Comparison of ENCODE assay signal across 8 cellular contexts in genomic region chr1:36384542-36385409, GRCh38. TPM values are rescaled to one million over a fixed set of nuclear protein-coding genes. Genes with fewer than 3 reads are reported as not detected.
DNase-seq lines count a peak whose midpoint lies in the region; ATAC-seq and TF ChIP-seq lines count a peak whose summit lies in the region.

No MANE protein-coding gene starts in this region.

- POLR2A ChIA-PET in BJ (lab: Charles Lee) = no interaction called here
- POLR2A ChIA-PET in HEK293T (lab: Yijun Ruan, JAX) = interaction anchor here (0.6 to 1.4 kb wide), 4 partner anchors 8 to 116 kb away, joined by 3 to 7 read pairs (median 5); partner anchors contain the start of gene LSM10

- peak overlapping the region; percentile 91 to 98 for H3K27ac Mint-ChIP-seq in activated naive CD4-positive, alpha-beta T cell treated with anti-CD3 and anti-CD28 coated beads, Interleukin-2, amount 50 U/mL, for 72 hours

- peak overlapping the region; percentile 85 for H3K4me3 ChIP-seq in BJ (ENCODE audit: low read depth, low read length)
- peak overlapping the region; percentile 87 for H3K4me3 ChIP-seq in NT2/D1 (ENCODE audit: insufficient read length, low read depth)

- peaks cover 0 to 7% of the 10 kb centered on the region in 2 donors for H3K36me3 Mint-ChIP-seq in activated naive CD4-positive, alpha-beta T cell treated with anti-CD3 and anti-CD28 coated beads, Interleukin-2, amount 50 U/mL, for 72 hours

- peaks cover 2% of the 10 kb centered on the region; the same call in 1 of the 2 replicates for H3K36me3 ChIP-seq in BJ (ENCODE audit: control insufficient read depth, insufficient read depth, low read length)
- H3K36me3 ChIP-seq in NT2/D1 (ENCODE audit: insufficient read depth, insufficient read length, low read length) = peaks cover 25% of the 10 kb centered on the region

- ATAC-seq in activated naive CD4-positive, alpha-beta T cell treated with anti-CD3 and anti-CD28 coated beads, Interleukin-2, amount 50 U/mL, for 72 hours = no peak
- no peak for ATAC-seq in Right ventricle myocardium inferior
- ATAC-seq in GM19455 (IDR thresholded peaks at IDR 0.05; ENCODE audit: unreplicated experiment) = no peak
- ATAC-seq in GM21619 (IDR thresholded peaks at IDR 0.05; ENCODE audit: unreplicated experiment) = no peak

- H3K9ac ChIP-seq in NT2/D1 (ENCODE audit: insufficient read length, low read depth) = peak overlapping the region; percentile 89

- intact Hi-C loops in Right ventricle myocardium inferior (cut with DNase I) = loop anchor here (5.0 to 10.0 kb wide), 2 partner anchors 160 to 232 kb away; partner anchors contain the start of gene THRAP3

- CTCF ChIA-PET in BJ (lab: Yijun Ruan, JAX) = interaction anchor here (0.9 to 2.8 kb wide), 2 partner anchors 39 to 42 kb away, joined by 3 to 13 read pairs; no protein-coding TSS in a partner anchor
- CTCF ChIA-PET in HEK293T (lab: Yijun Ruan, JAX) = interaction anchor here (0.6 kb wide), 1 partner anchor 12 kb away, joined by 7 read pairs; no protein-coding TSS in a partner anchor

- H3K9me3 Mint-ChIP-seq in activated naive CD4-positive, alpha-beta T cell treated with anti-CD3 and anti-CD28 coated beads, Interleukin-2, amount 50 U/mL, for 72 hours = no peaks in the 10 kb centered on the region

- no peak for TF ChIP-seq CTCF in BJ (IDR thresholded peaks at IDR 0.05; ENCODE audit: insufficient read depth, low read depth, low read length)

- no peaks in the 10 kb centered on the region for H3K27me3 ChIP-seq in BJ (ENCODE audit: control insufficient read depth, insufficient read depth, low read length)
- H3K27me3 ChIP-seq in NT2/D1 (ENCODE audit: insufficient read depth, insufficient read length) = no peaks in the 10 kb centered on the region

- DNase-seq in BJ (ENCODE audit: low read depth) (no peak), HEK293T (ENCODE audit: extremely low spot score) (peak; percentile 28), NT2/D1 (ENCODE audit: low read depth, low spot score) (no peak), Right ventricle myocardium inferior (ENCODE audit: missing footprints) (peak; percentile 87), occipital lobe (lab: John Stamatoyannopoulos, UW) (peak; percentile 29)
- DNase-seq in activated naive CD4-positive, alpha-beta T cell treated with anti-CD3 and anti-CD28 coated beads, Interleukin-2, amount 50 U/mL, for 72 hours (ENCODE audit: low spot score in 2 of 2) = peak; percentile 31 to 66

- H3K9me3 ChIP-seq in NT2/D1 (ENCODE audit: insufficient read depth, low read length) = no peaks in the 10 kb centered on the region

- peaks cover 19% of the 10 kb centered on the region for H3K4me1 ChIP-seq in NT2/D1 (ENCODE audit: insufficient read depth, insufficient read length)

TF ChIP-seq in HEK293T, 16 proteins besides CTCF, POLR2A, EP300 and RAD21:
- no peak for TF ChIP-seq NFRKB (IDR thresholded peaks at IDR 0.05)
- no peak for TF ChIP-seq L3MBTL2 (conservative IDR thresholded peaks at IDR 0.05)
- no peak for TF ChIP-seq CTBP1 (IDR thresholded peaks at IDR 0.05; ENCODE audit: borderline replicate concordance)
- no peak for TF ChIP-seq ARNT (IDR thresholded peaks at IDR 0.05)
- TF ChIP-seq SUZ12 (IDR thresholded peaks at IDR 0.05) = no peak
- no peak for TF ChIP-seq PKNOX1 (IDR thresholded peaks at IDR 0.05)
- TF ChIP-seq FOXK2 (IDR thresholded peaks at IDR 0.05) = no peak
- no peak for TF ChIP-seq HDGF (IDR thresholded peaks at IDR 0.05; ENCODE audit: borderline replicate concordance)
- no peak for TF ChIP-seq LEF1 (IDR thresholded peaks at IDR 0.05; ENCODE audit: borderline replicate concordance)
- TF ChIP-seq BHLHE40 (IDR thresholded peaks at IDR 0.05; ENCODE audit: borderline replicate concordance) = no peak
TF ChIP-seq in HEK293T: peak in this region for 0.

RNA-seq across cellular contexts. Expression of gene STK40, which starts 0.9 kb away (rescaled TPM):
- 19.5 and 29.5 TPM in 2 replicates for polyA plus RNA-seq in BJ (2011; rRNA removed)
- polyA minus RNA-seq in BJ (2011; rRNA and poly(A)+ RNA removed) = 15.2 and 17.5 TPM in 2 replicates
- 10 to 100 TPM; 25.9 to 42.0 TPM for total RNA-seq in activated naive CD4-positive, alpha-beta T cell treated with anti-CD3 and anti-CD28 coated beads, Interleukin-2, amount 50 U/mL, for 72 hours
- 77.9 TPM for total RNA-seq in Right ventricle myocardium inferior
- 13.1 TPM for total RNA-seq in occipital lobe

RNA-seq across cellular contexts. Expression of gene LSM10, which starts 12.9 kb away (rescaled TPM):
- polyA plus RNA-seq in BJ (2011; rRNA removed) = 64.0 and 86.5 TPM in 2 replicates
- polyA minus RNA-seq in BJ (2011; rRNA and poly(A)+ RNA removed) = 15.7 and 30.7 TPM in 2 replicates
- total RNA-seq in activated naive CD4-positive, alpha-beta T cell treated with anti-CD3 and anti-CD28 coated beads, Interleukin-2, amount 50 U/mL, for 72 hours = 10 to 100 TPM; 34.3 to 34.6 TPM
- total RNA-seq in Right ventricle myocardium inferior (59.3 TPM), occipital lobe (3.1 TPM)

Comparison
In these comparisons a context has a peak if more than half of its experiments do, and no peak if none do; other contexts are left out.
1. DNase-seq: peak in HEK293T (single experiment), activated naive CD4-positive, alpha-beta T cell treated with anti-CD3 and anti-CD28 coated beads, Interleukin-2, amount 50 U/mL, for 72 hours (2 of 2), Right ventricle myocardium inferior (single experiment) and occipital lobe (single experiment); none in BJ (single experiment) and NT2/D1 (single experiment).